Comparison of ENCODE assay signal across 7 cellular contexts in genomic region chr6:71383891-71384489, GRCh38.
DNase-seq lines count a peak whose midpoint lies in the region; ATAC-seq, FAIRE-seq and TF ChIP-seq lines count a peak whose summit lies in the region.

No MANE protein-coding gene starts in this region.

- H2AFZ ChIP-seq in Karpas-422 (ENCODE audit: low read length) = no peak overlapping the region

- no peaks in the 10 kb centered on the region for H3K9me2 ChIP-seq in Karpas-422 (replicated peaks; ENCODE audit: insufficient read depth, low read length)

- in situ Hi-C loops in G401 (cut with HindIII; ENCODE audit: low sequenced_read_pairs) = no loop called here

- no peaks in the 10 kb centered on the region for H3K79me2 ChIP-seq in Karpas-422 (ENCODE audit: low read length)

- H3K4me1 ChIP-seq in Karpas-422 (ENCODE audit: low read length) (no peaks in the 10 kb centered on the region), small intestine (ENCODE audit: control insufficient read depth in 2 of 2, insufficient read depth in 1 of 2, low read depth in 1 of 2, low read length in 1 of 2) (no peaks in the 10 kb centered on the region)

- no peak overlapping the region for H3K4me2 ChIP-seq in Karpas-422 (ENCODE audit: low read depth, low read length, poor library complexity, severe bottlenecking)

- no peak overlapping the region for H3K9ac ChIP-seq in Karpas-422 (ENCODE audit: low read length)

- DNase-seq in G401 (ENCODE audit: low spot score) = peak; percentile 56
- DNase-seq in Karpas-422 = peak; percentile 76
- DNase-seq in kidney epithelial cell (ENCODE audit: low read depth) = no peak
- no peak for DNase-seq in small intestine

- FAIRE-seq in small intestine (lab: Jason Lieb, UNC) = no peak

- no peak overlapping the region for H3K4me3 ChIP-seq in Karpas-422 (ENCODE audit: low read length)
- H3K4me3 ChIP-seq in WI38 (ENCODE audit: low read depth, low read length) = no peak overlapping the region
- no peak overlapping the region for H3K4me3 ChIP-seq in kidney epithelial cell (ENCODE audit: low read depth, low read length)
- H3K4me3 ChIP-seq in small intestine (ENCODE audit: low read depth in 1 of 2, low read length in 2 of 2) = no peak overlapping the region

- H3K27me3 ChIP-seq in Karpas-422 (ENCODE audit: low read length) = no peaks in the 10 kb centered on the region
- H3K27me3 ChIP-seq in kidney epithelial cell (ENCODE audit: control insufficient read depth, insufficient read depth, low read length) = no peaks in the 10 kb centered on the region
- no peaks in the 10 kb centered on the region for H3K27me3 ChIP-seq in small intestine (ENCODE audit: control insufficient read depth in 2 of 2, insufficient read depth in 2 of 2, low read length in 2 of 2)

- H4K20me1 ChIP-seq in Karpas-422 (ENCODE audit: insufficient read depth, low read depth, low read length) = no peaks in the 10 kb centered on the region

- H3K36me3 ChIP-seq in Karpas-422 (ENCODE audit: insufficient read depth, low read length) (no peaks in the 10 kb centered on the region), kidney epithelial cell (ENCODE audit: control insufficient read depth, insufficient read depth, low read length) (no peaks in the 10 kb centered on the region), small intestine (ENCODE audit: control insufficient read depth in 2 of 2, insufficient read depth in 2 of 2, low read length in 2 of 2) (no peaks in the 10 kb centered on the region)

- TF ChIP-seq CTCF in WI38 (IDR thresholded peaks at IDR 0.05; ENCODE audit: low read depth, low read length) (peak; percentile 7; the same call in 1 of the 2 replicates), kidney epithelial cell (IDR thresholded peaks at IDR 0.05; ENCODE audit: insufficient read depth, low read length, poor library complexity, severe bottlenecking) (peak; percentile 30)

- WGBS in small intestine, 3 donors = 38 to 45% (median 39%) methylated on average over 5 of the region's 5 CpGs

- ATAC-seq in HG02938 (IDR thresholded peaks at IDR 0.05; ENCODE audit: unreplicated experiment) = no peak
- ATAC-seq in GM18511 (IDR thresholded peaks at IDR 0.05; ENCODE audit: unreplicated experiment) = no peak

- H3K9me3 ChIP-seq in Karpas-422 (ENCODE audit: low read length) (no peaks in the 10 kb centered on the region), small intestine (ENCODE audit: control insufficient read depth, low read depth) (no peaks in the 10 kb centered on the region)

- H3K27ac ChIP-seq in Karpas-422 (ENCODE audit: low read length) (no peak overlapping the region), small intestine (ENCODE audit: low read depth in 1 of 2, low read length in 1 of 2) (no peak overlapping the region)

Comparison
In these comparisons a context has a peak if more than half of its experiments do, and no peak if none do; other contexts are left out.
1. DNase-seq: peak in G401 (single experiment) and Karpas-422 (single experiment); none in kidney epithelial cell (single experiment) and small intestine (single experiment).